In genomic region chr2:77018219-77018618, GRCh38 we compare ENCODE assay signal across 26 cellular contexts.
DNase-seq lines count a peak whose midpoint lies in the region; ATAC-seq, FAIRE-seq and TF ChIP-seq lines count a peak whose summit lies in the region.
"Had no signal": no experiment of that assay in that cellular context is flagged by ENCODE, and none has a peak within 500 bp of the region (broad histone marks: within the 10 kb centered on the region; RNA-seq: fewer than 3 reads in every experiment).

No MANE protein-coding gene starts in this region.

- 7% methylated on average over 1 of the region's 1 CpG for WGBS in HepG2 (ENCODE audit: low lambda C conversion rate)
- 44% methylated on average over 1 of the region's 1 CpG for WGBS in right lobe of liver (ENCODE audit: insufficient coverage, low coverage, low lambda C conversion rate, missing lambda C conversion rate)
- no CpG with 5 or more reads among the region's 1 CpG for WGBS in mesendoderm (ENCODE audit: extremely low coverage, insufficient coverage, low lambda C conversion rate)
- WGBS in heart right ventricle, 2 donors = 55 to 57% methylated on average over 1 of the region's 1 CpG

- no TSS peak for BruUV-seq in HepG2 (replicated peaks; lab: Mats Ljungman, UMichigan)

- H3K9me3 Mint-ChIP-seq in activated naive CD4-positive, alpha-beta T cell treated with anti-CD3 and anti-CD28 coated beads, Interleukin-2, amount 50 U/mL, for 72 hours = peaks cover 8% of the 10 kb centered on the region in 2 donors
- H3K9me3 Mint-ChIP-seq in immature natural killer cell = peaks cover 10 to 42% (median 22%) of the 10 kb centered on the region in 6 donors

- H3K4me2 ChIP-seq in HepG2 (ENCODE audit: low read depth, low read length) (no peak overlapping the region), mesendoderm (ENCODE audit: low read length) (no peak overlapping the region)
- H3K4me2 ChIP-seq: smooth muscle cell had no signal

- H2AK5ac ChIP-seq in mesendoderm (ENCODE audit: low read length) = no peak overlapping the region

- no peak for TF ChIP-seq RAD21 in HepG2 (CRISPR knock-in tag; IDR thresholded peaks at IDR 0.05)

- no peak overlapping the region for H2BK15ac ChIP-seq in mesendoderm (replicated peaks; ENCODE audit: low read depth)

- H3K27me3 Mint-ChIP-seq in immature natural killer cell (ENCODE audit: low read depth in 3 of 3) = peaks cover 0 to 5% (median 0%) of the 10 kb centered on the region in 3 donors
- H3K27me3 Mint-ChIP-seq: activated naive CD8-positive, alpha-beta T cell treated with anti-CD3 and anti-CD28 coated beads, Interleukin-2, amount 50 U/mL, for 24 hours; effector memory CD8-positive, alpha-beta T cell; naive thymus-derived CD8-positive, alpha-beta T cell had no signal

- H3K36me3 ChIP-seq in HepG2 (replicated peaks in 1 of 2; ENCODE audit: control insufficient read depth in 1 of 2, insufficient read depth in 2 of 2, low read length in 2 of 2) (no peaks in the 10 kb centered on the region), right lobe of liver (no peaks in the 10 kb centered on the region), mesendoderm (ENCODE audit: control insufficient read depth, insufficient read depth, low read length) (no peaks in the 10 kb centered on the region), WERI-Rb-1 (no peaks in the 10 kb centered on the region), heart right ventricle (no peaks in the 10 kb centered on the region)
- H3K36me3 ChIP-seq: ovary, SJSA1 had no signal

- no peaks in the 10 kb centered on the region for H3K4me1 Mint-ChIP-seq in immature natural killer cell
- H3K4me1 Mint-ChIP-seq: activated naive CD8-positive, alpha-beta T cell treated with anti-CD3 and anti-CD28 coated beads, Interleukin-2, amount 50 U/mL, for 24 hours; naive thymus-derived CD8-positive, alpha-beta T cell had no signal

- H3K79me1 ChIP-seq in mesendoderm (ENCODE audit: low read length) = no peaks in the 10 kb centered on the region

- H3K27me3 ChIP-seq in HepG2 (ENCODE audit: control insufficient read depth in 1 of 2, insufficient read depth in 2 of 2, low read length in 2 of 2) (no peaks in the 10 kb centered on the region), right lobe of liver (no peaks in the 10 kb centered on the region), mesendoderm (ENCODE audit: insufficient read depth, low read length, poor library complexity) (no peaks in the 10 kb centered on the region), WERI-Rb-1 (ENCODE audit: insufficient read depth, low read depth, severe bottlenecking) (no peaks in the 10 kb centered on the region), heart right ventricle (no peaks in the 10 kb centered on the region)
- H3K27me3 ChIP-seq: ovary, SJSA1 had no signal

- no peak overlapping the region for H3K18ac ChIP-seq in mesendoderm (ENCODE audit: low read length)

- intact Hi-C loops in HepG2 (cut with micrococcal nuclease; ENCODE audit: unreplicated experiment) (no loop called here), right lobe of liver (cut with DNase I) (no loop called here), heart right ventricle (cut with DNase I) (no loop called here)

- no peak overlapping the region for H3K27ac Mint-ChIP-seq in activated naive CD4-positive, alpha-beta T cell treated with anti-CD3 and anti-CD28 coated beads, Interleukin-2, amount 50 U/mL, for 72 hours
- no peak overlapping the region for H3K27ac Mint-ChIP-seq in immature natural killer cell
- H3K27ac Mint-ChIP-seq: activated naive CD8-positive, alpha-beta T cell treated with anti-CD3 and anti-CD28 coated beads, Interleukin-2, amount 50 U/mL, for 24 hours; effector memory CD8-positive, alpha-beta T cell; naive thymus-derived CD8-positive, alpha-beta T cell; T-helper 1 cell treated with Interleukin-12 subunit alpha and Interleukin-12 subunit beta and Interleukin-4 antibody, amounts not matched to agents 30 μg/mL and 1 μg/mL, for 36 hours had no signal

- no peak overlapping the region for H3K56ac ChIP-seq in mesendoderm (ENCODE audit: low read length)

- no peak for ATAC-seq in HepG2
- ATAC-seq in right lobe of liver = no peak
- no peak for ATAC-seq in activated naive CD4-positive, alpha-beta T cell treated with anti-CD3 and anti-CD28 coated beads, Interleukin-2, amount 50 U/mL, for 72 hours
- ATAC-seq in heart right ventricle = no peak
- ATAC-seq: activated naive CD8-positive, alpha-beta T cell treated with anti-CD3 and anti-CD28 coated beads, Interleukin-2, amount 50 U/mL, for 24 hours; effector memory CD8-positive, alpha-beta T cell; naive thymus-derived CD8-positive, alpha-beta T cell; stimulated activated naive CD8-positive, alpha-beta T cell treated with anti-CD3 and anti-CD28 coated beads, Interleukin-15, Interleukin-2, amounts not matched to agents 100 U/mL and 50 U/mL, for 24 hours had no signal

- DNase-seq in HepG2 (ENCODE audit: low spot score) (peak; percentile 4), right lobe of liver (no peak), amniotic epithelial cell (ENCODE audit: low read depth) (peak; percentile 50), mesendoderm (peak; percentile 83), immature natural killer cell (no peak), WERI-Rb-1 (no peak), heart right ventricle (no peak)
- no peak for DNase-seq in activated naive CD4-positive, alpha-beta T cell treated with anti-CD3 and anti-CD28 coated beads, Interleukin-2, amount 50 U/mL, for 72 hours (ENCODE audit: low spot score in 2 of 2)
- DNase-seq: activated CD4-positive, alpha-beta T cell treated with anti-CD3 and anti-CD28 coated beads, Interleukin-2, amount 50 U/mL, for 1 hour; activated CD4-positive, CD25-positive, alpha-beta regulatory T cell; activated naive CD8-positive, alpha-beta T cell treated with anti-CD3 and anti-CD28 coated beads, Interleukin-2, amount 50 U/mL, for 24 hours; activated T-cell treated with anti-CD3 and anti-CD28 coated beads, Interleukin-2, amount 50 U/mL, for 48 hours; central memory CD4-positive, alpha-beta T cell; effector memory CD8-positive, alpha-beta T cell; erythroblast; kidney; naive thymus-derived CD8-positive, alpha-beta T cell; NCI-H1092; NCI-H187 treated with DMSO at 0.1 percent for 48 hours; ovary; RPMI8226; stimulated activated CD4-positive, alpha-beta T cell treated with anti-CD3 and anti-CD28 coated beads, Interleukin-1b, Interleukin-23, amount 100 ng/mL, for 48 hours; stimulated activated naive CD8-positive, alpha-beta T cell treated with anti-CD3 and anti-CD28 coated beads, Interleukin-15, Interleukin-2, amounts not matched to agents 100 U/mL and 50 U/mL, for 24 hours had no signal

- H3K4me3 ChIP-seq in HepG2 (replicated peaks in 1 of 3; ENCODE audit: insufficient read depth in 1 of 3, low read depth in 2 of 3, low read length in 3 of 3) = no peak overlapping the region
- H3K4me3 ChIP-seq in right lobe of liver = no peak overlapping the region
- H3K4me3 ChIP-seq in mesendoderm (ENCODE audit: low read length) = no peak overlapping the region
- no peak overlapping the region for H3K4me3 ChIP-seq in WERI-Rb-1 (ENCODE audit: low read depth, low read length)
- no peak overlapping the region for H3K4me3 ChIP-seq in heart right ventricle
- H3K4me3 ChIP-seq: ovary, SJSA1, smooth muscle cell had no signal

- no peaks in the 10 kb centered on the region for H3K9me3 ChIP-seq in HepG2 (ENCODE audit: low read length)
- no peaks in the 10 kb centered on the region for H3K9me3 ChIP-seq in right lobe of liver
- H3K9me3 ChIP-seq in WERI-Rb-1 (ENCODE audit: severe bottlenecking) = peaks cover 4% of the 10 kb centered on the region
- peaks cover 0 to 3% (median 0%) of the 10 kb centered on the region in 11 donors for H3K9me3 ChIP-seq in heart right ventricle
- H3K9me3 ChIP-seq: ovary, SJSA1 had no signal

- H3K4ac ChIP-seq in mesendoderm (ENCODE audit: low read depth, low read length) = no peak overlapping the region

- TF ChIP-seq EP300 in HepG2 (IDR thresholded peaks at IDR 0.05; ENCODE audit: low read depth in 2 of 2, low read length in 2 of 2) (no peak), HepG2 (CRISPR knock-in tag; IDR thresholded peaks at IDR 0.05; ENCODE audit: borderline replicate concordance) (no peak)

- in situ Hi-C loops in HepG2 (cut with HindIII; ENCODE audit: extremely low pct_ligation_motif_present, low pct_unique_long_range_greater_than_20kb) = no loop called here

- H3K9ac ChIP-seq in HepG2 (ENCODE audit: insufficient read depth, low read depth, low read length) (no peak overlapping the region), mesendoderm (ENCODE audit: low read length) (no peak overlapping the region)

- H4K5ac ChIP-seq in mesendoderm (ENCODE audit: low read length) = no peak overlapping the region

- TF ChIP-seq POLR2A in HepG2 (IDR thresholded peaks at IDR 0.05; ENCODE audit: insufficient read depth in 1 of 2, low read depth in 2 of 2, low read length in 2 of 2) = no peak
- no peak for TF ChIP-seq POLR2A in right lobe of liver (IDR thresholded peaks at IDR 0.05)

- no peak for FAIRE-seq in HepG2 (lab: Jason Lieb, UNC)

- no peak overlapping the region for H3K4me3 Mint-ChIP-seq in immature natural killer cell
- H3K4me3 Mint-ChIP-seq: activated naive CD8-positive, alpha-beta T cell treated with anti-CD3 and anti-CD28 coated beads, Interleukin-2, amount 50 U/mL, for 24 hours; effector memory CD8-positive, alpha-beta T cell; naive thymus-derived CD8-positive, alpha-beta T cell; T-helper 1 cell treated with Interleukin-12 subunit alpha and Interleukin-12 subunit beta and Interleukin-4 antibody, amounts not matched to agents 30 μg/mL and 1 μg/mL, for 36 hours had no signal

- H2AFZ ChIP-seq in HepG2 (ENCODE audit: low read length) = no peak overlapping the region

- CTCF ChIA-PET in HepG2 (lab: Yijun Ruan, JAX; ENCODE audit: low intra/inter-chr PET ratio, low total read pairs) = no interaction called here

- no peaks in the 10 kb centered on the region for H4K20me1 ChIP-seq in HepG2 (ENCODE audit: insufficient read depth, low read length)

- H4K8ac ChIP-seq in mesendoderm (ENCODE audit: low read depth, low read length) = no peak overlapping the region

- H3K27ac ChIP-seq in HepG2 (ENCODE audit: extremely low read length, insufficient read depth, low read length) (no peak overlapping the region), right lobe of liver (no peak overlapping the region), mesendoderm (ENCODE audit: low read depth, low read length) (no peak overlapping the region), WERI-Rb-1 (no peak overlapping the region), heart right ventricle (no peak overlapping the region)
- H3K27ac ChIP-seq: ovary, SJSA1 had no signal

- no peak overlapping the region for H3K23ac ChIP-seq in mesendoderm (ENCODE audit: low read length)

- no peak overlapping the region for H2BK5ac ChIP-seq in mesendoderm (ENCODE audit: low read length)

- POLR2A ChIA-PET in HepG2 (lab: Yijun Ruan, JAX) = no interaction called here

- no peaks in the 10 kb centered on the region for H3K79me2 ChIP-seq in HepG2 (ENCODE audit: insufficient read depth, low read length)
- no peaks in the 10 kb centered on the region for H3K79me2 ChIP-seq in mesendoderm (ENCODE audit: control insufficient read depth, insufficient read depth, low read length)

- no peaks in the 10 kb centered on the region for H3K36me3 Mint-ChIP-seq in activated naive CD4-positive, alpha-beta T cell treated with anti-CD3 and anti-CD28 coated beads, Interleukin-2, amount 50 U/mL, for 72 hours
- no peaks in the 10 kb centered on the region for H3K36me3 Mint-ChIP-seq in immature natural killer cell
- H3K36me3 Mint-ChIP-seq: naive thymus-derived CD8-positive, alpha-beta T cell had no signal

- H3K4me1 ChIP-seq in HepG2 (ENCODE audit: insufficient read depth, low read length) = no peaks in the 10 kb centered on the region
- H3K4me1 ChIP-seq in right lobe of liver = peaks cover 0 to 8% (median under 1%) of the 10 kb centered on the region in 4 donors
- peaks cover 4% of the 10 kb centered on the region for H3K4me1 ChIP-seq in mesendoderm (ENCODE audit: control insufficient read depth, low read depth, low read length)
- no peaks in the 10 kb centered on the region for H3K4me1 ChIP-seq in heart right ventricle
- H3K4me1 ChIP-seq: SJSA1 had no signal

- TF ChIP-seq CTCF in HepG2 (CRISPR knock-in tag; IDR thresholded peaks at IDR 0.05) (no peak), right lobe of liver (IDR thresholded peaks at IDR 0.05) (no peak), WERI-Rb-1 (IDR thresholded peaks at IDR 0.05; ENCODE audit: low read depth, low read length) (no peak), heart right ventricle (IDR thresholded peaks at IDR 0.05) (no peak)

- no peak overlapping the region for H2BK120ac ChIP-seq in mesendoderm (ENCODE audit: low read depth, low read length)

Comparison
In these comparisons a context has a peak if more than half of its experiments do, and no peak if none do; other contexts are left out.
1. DNase-seq: peak in HepG2 (single experiment), amniotic epithelial cell (single experiment) and mesendoderm (single experiment); none in right lobe of liver (0 of 3), activated naive CD4-positive, alpha-beta T cell treated with anti-CD3 and anti-CD28 coated beads, Interleukin-2, amount 50 U/mL, for 72 hours (0 of 2), immature natural killer cell (0 of 3), WERI-Rb-1 (single experiment) and heart right ventricle (0 of 2).